ENCODE assay signal across 2 cellular contexts in genomic region chr1:26493905-26494304, GRCh38.
TF ChIP-seq lines count a peak whose summit lies in the region.

No MANE protein-coding gene starts in this region.

TF ChIP-seq in K562, 482 proteins besides CTCF, POLR2A, EP300 and RAD21 (continued from another document and continues in another):
- TF ChIP-seq HBP1 (CRISPR knock-in tag; IDR thresholded peaks at IDR 0.05) (no peak), CEBPB (tag; IDR thresholded peaks at IDR 0.05) (peak; percentile 46), ATF7 (IDR thresholded peaks at IDR 0.05) (peak; percentile 22; the same call in 1 of the 2 replicates), SOX6 (IDR thresholded peaks at IDR 0.05) (peak; percentile 20; the same call in 1 of the 2 replicates), SMARCA4 (IDR thresholded peaks at IDR 0.05) (0 out of 2 replicates have a peak, but pooled peaks have one; percentile 17), MTA3 (IDR thresholded peaks at IDR 0.05; ENCODE audit: borderline replicate concordance) (no peak), ZBTB33 (CRISPR knock-in tag; IDR thresholded peaks at IDR 0.05) (no peak), NFIC (IDR thresholded peaks at IDR 0.05) (no peak), CEBPG (CRISPR knock-in tag; IDR thresholded peaks at IDR 0.05) (peak; percentile 20; the same call in 1 of the 2 replicates), CEBPG (tag; conservative IDR thresholded peaks at IDR 0.05 in 1 of 2, IDR thresholded peaks at IDR 0.05 in 1 of 2) (peak; percentile 83 to 86), HOXB6 (CRISPR knock-in tag; IDR thresholded peaks at IDR 0.05; ENCODE audit: borderline replicate concordance) (no peak), KHSRP (IDR thresholded peaks at IDR 0.05) (no peak), TFAM (CRISPR knock-in tag; conservative IDR thresholded peaks at IDR 0.05) (no peak), FOSL1 (tag; conservative IDR thresholded peaks at IDR 0.05) (0 out of 2 replicates have a peak, but pooled peaks have one; percentile 30), ERF (CRISPR knock-in tag; IDR thresholded peaks at IDR 0.05) (no peak), GMEB1 (CRISPR knock-in tag; IDR thresholded peaks at IDR 0.05) (no peak), ZNF592 (IDR thresholded peaks at IDR 0.05) (no peak), RB1 (IDR thresholded peaks at IDR 0.05; ENCODE audit: low read depth) (no peak), PHF8 (IDR thresholded peaks at IDR 0.05; ENCODE audit: borderline replicate concordance, low read length) (no peak), IRF9 (tag; IDR thresholded peaks at IDR 0.05) (0 out of 2 replicates have a peak, but pooled peaks have one; percentile 31), MBD2 (IDR thresholded peaks at IDR 0.05; ENCODE audit: borderline replicate concordance, low read depth) (no peak), ZNF324 (CRISPR knock-in tag; IDR thresholded peaks at IDR 0.05) (no peak)

TF ChIP-seq in GM12891, 5 proteins besides CTCF, POLR2A, EP300 and RAD21 (continued from another document):
- TF ChIP-seq PAX5 (IDR thresholded peaks at IDR 0.05; ENCODE audit: insufficient read depth, low read length, severe bottlenecking) (no peak), SPI1 (IDR thresholded peaks at IDR 0.05; ENCODE audit: low read depth, low read length) (no peak), POU2F2 (IDR thresholded peaks at IDR 0.05; ENCODE audit: low read depth, low read length) (no peak), TAF1 (IDR thresholded peaks at IDR 0.05; ENCODE audit: low read depth, low read length) (no peak)
TF ChIP-seq in GM12891: peak in this region for 0.
